In genomic region chr4:89164400-89164799, GRCh38 we compare ENCODE assay signal across 1 cellular context.
TF ChIP-seq lines count a peak whose summit lies in the region.

No MANE protein-coding gene starts in this region.

TF ChIP-seq in WTC11, 78 proteins besides CTCF, POLR2A, EP300 and RAD21 (continued from another document):
- TF ChIP-seq ZNF138 (CRISPR knock-in tag; conservative IDR thresholded peaks at IDR 0.05) (no peak), JAZF1 (CRISPR knock-in tag; IDR thresholded peaks at IDR 0.05) (no peak), NR2C2 (CRISPR knock-in tag; IDR thresholded peaks at IDR 0.05) (no peak), AFF4 (CRISPR knock-in tag; IDR thresholded peaks at IDR 0.05; ENCODE audit: borderline replicate concordance) (no peak), NFATC4 (CRISPR knock-in tag; IDR thresholded peaks at IDR 0.05) (no peak), KAT7 (CRISPR knock-in tag; IDR thresholded peaks at IDR 0.05; ENCODE audit: borderline replicate concordance) (no peak)
TF ChIP-seq in WTC11: peak in this region for 0.
